ENCODE assay signal across 1 cellular context in genomic region chr16:8877894-8878522, GRCh38.
TF ChIP-seq lines count a peak whose summit lies in the region.

No MANE protein-coding gene starts in this region.

TF ChIP-seq in GM23338, 12 proteins besides CTCF, POLR2A, EP300 and RAD21 (continued from another document):
- no peak for TF ChIP-seq JUNB (IDR thresholded peaks at IDR 0.05; ENCODE audit: unreplicated experiment)
